16 cellular contexts compared by ENCODE assay signal in the genomic region with DNA sequence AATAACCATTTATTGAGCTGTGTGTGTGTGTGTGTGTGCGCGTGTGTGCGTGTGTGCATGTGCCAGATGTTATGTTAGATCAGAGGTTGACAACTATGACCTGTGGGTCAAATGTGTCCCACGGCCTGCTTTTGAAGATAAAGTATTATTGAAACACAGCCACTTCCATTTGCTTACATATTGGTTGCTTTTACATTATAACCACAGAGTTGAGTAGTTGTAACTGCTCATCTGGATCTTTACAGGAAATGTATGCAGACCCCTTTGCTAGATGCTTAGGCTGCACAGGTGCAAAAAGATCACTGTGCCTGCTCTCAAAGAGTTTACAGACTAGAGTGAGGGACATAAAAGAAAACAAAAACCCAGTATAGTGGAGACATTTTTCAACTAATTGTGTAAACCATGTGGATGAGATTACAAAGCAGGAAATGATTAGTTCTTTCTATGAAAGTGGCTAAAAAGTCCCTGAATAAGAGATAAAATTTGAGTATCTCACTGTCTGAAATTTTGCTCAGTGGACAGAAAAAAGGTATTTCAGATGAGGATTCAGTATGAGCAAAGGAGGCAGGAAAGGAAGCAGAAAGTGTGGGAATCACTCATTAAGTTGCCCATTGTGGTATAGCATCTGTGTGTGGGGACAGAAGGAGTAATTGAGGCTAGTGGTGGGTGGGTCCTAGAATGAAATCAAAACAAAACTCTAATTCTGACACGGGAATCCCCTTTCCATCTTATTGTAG.
DNase-seq lines count a peak whose midpoint lies in the region; ATAC-seq and TF ChIP-seq lines count a peak whose summit lies in the region.
"Had no signal": no experiment of that assay in that cellular context is flagged by ENCODE, and none has a peak within 500 bp of the region (broad histone marks: within the 10 kb centered on the region; RNA-seq: fewer than 3 reads in every experiment).

No MANE protein-coding gene starts in this region.

- H3K36me3 Mint-ChIP-seq in activated CD8-positive, alpha-beta T cell treated with anti-CD3 and anti-CD28 coated beads for 36 hours (ENCODE audit: low read depth), result no peaks in the 10 kb centered on the region
- H3K36me3 Mint-ChIP-seq in activated CD8-positive, alpha-beta T cell treated with anti-CD3 and anti-CD28 coated beads, Interleukin-2, amount 10 ng/mL, durations not matched to agents 7 days and 5 days (ENCODE audit: low read depth), result no peaks in the 10 kb centered on the region
- no peaks in the 10 kb centered on the region for H3K36me3 Mint-ChIP-seq in stimulated activated naive B cell treated with anti-CD40 and anti-IgM and Interleukin-4, amounts not matched to agents 10 μg/mL and 1 μg/mL and 100 μg/mL, for 72 hours
- no peaks in the 10 kb centered on the region for H3K36me3 Mint-ChIP-seq in activated CD4-positive, alpha-beta memory T cell treated with anti-CD3 and anti-CD28 coated beads for 36 hours
- H3K36me3 Mint-ChIP-seq: CD14-positive monocyte had no signal

- H3K4me1 Mint-ChIP-seq in activated CD8-positive, alpha-beta T cell treated with anti-CD3 and anti-CD28 coated beads for 36 hours (ENCODE audit: low read depth), result peaks cover 6% of the 10 kb centered on the region
- no peaks in the 10 kb centered on the region for H3K4me1 Mint-ChIP-seq in activated CD8-positive, alpha-beta T cell treated with anti-CD3 and anti-CD28 coated beads, Interleukin-2, amount 10 ng/mL, durations not matched to agents 7 days and 5 days (ENCODE audit: low read depth)
- peaks cover 11 to 27% of the 10 kb centered on the region in 2 donors for H3K4me1 Mint-ChIP-seq in stimulated activated naive B cell treated with anti-CD40 and anti-IgM and Interleukin-4, amounts not matched to agents 10 μg/mL and 1 μg/mL and 100 μg/mL, for 72 hours
- H3K4me1 Mint-ChIP-seq in activated CD4-positive, alpha-beta memory T cell treated with anti-CD3 and anti-CD28 coated beads for 36 hours (ENCODE audit: low read depth), result no peaks in the 10 kb centered on the region
- H3K4me1 Mint-ChIP-seq: CD14-positive monocyte; central memory CD8-positive, alpha-beta T cell had no signal

- POLR2A ChIA-PET in activated CD8-positive, alpha-beta T cell treated with anti-CD3 and anti-CD28 coated beads for 36 hours (lab: Charles Lee), result no interaction called here
- POLR2A ChIA-PET in activated CD8-positive, alpha-beta T cell treated with anti-CD3 and anti-CD28 coated beads, Interleukin-2, amount 10 ng/mL, durations not matched to agents 7 days and 5 days (lab: Charles Lee), result no interaction called here
- POLR2A ChIA-PET in activated CD4-positive, alpha-beta memory T cell treated with anti-CD3 and anti-CD28 coated beads for 36 hours (lab: Charles Lee), result no interaction called here

- H3K27me3 Mint-ChIP-seq in activated CD8-positive, alpha-beta T cell treated with anti-CD3 and anti-CD28 coated beads for 36 hours, result peaks cover 2% of the 10 kb centered on the region
- H3K27me3 Mint-ChIP-seq in activated CD8-positive, alpha-beta T cell treated with anti-CD3 and anti-CD28 coated beads, Interleukin-2, amount 10 ng/mL, durations not matched to agents 7 days and 5 days (ENCODE audit: low read depth), result no peaks in the 10 kb centered on the region
- no peaks in the 10 kb centered on the region for H3K27me3 Mint-ChIP-seq in stimulated activated naive B cell treated with anti-CD40 and anti-IgM and Interleukin-4, amounts not matched to agents 10 μg/mL and 1 μg/mL and 100 μg/mL, for 72 hours
- peaks cover 2% of the 10 kb centered on the region for H3K27me3 Mint-ChIP-seq in activated CD4-positive, alpha-beta memory T cell treated with anti-CD3 and anti-CD28 coated beads for 36 hours
- H3K27me3 Mint-ChIP-seq: central memory CD8-positive, alpha-beta T cell had no signal

- intact Hi-C loops in activated CD8-positive, alpha-beta T cell treated with anti-CD3 and anti-CD28 coated beads for 36 hours (cut with micrococcal nuclease), result no loop called here
- intact Hi-C loops in activated CD4-positive, alpha-beta memory T cell treated with anti-CD3 and anti-CD28 coated beads for 36 hours (cut with micrococcal nuclease), result no loop called here

- H3K27ac Mint-ChIP-seq in activated CD8-positive, alpha-beta T cell treated with anti-CD3 and anti-CD28 coated beads for 36 hours, result no peak overlapping the region
- no peak overlapping the region for H3K27ac Mint-ChIP-seq in activated CD8-positive, alpha-beta T cell treated with anti-CD3 and anti-CD28 coated beads, Interleukin-2, amount 10 ng/mL, durations not matched to agents 7 days and 5 days
- H3K27ac Mint-ChIP-seq in stimulated activated naive B cell treated with anti-CD40 and anti-IgM and Interleukin-4, amounts not matched to agents 10 μg/mL and 1 μg/mL and 100 μg/mL, for 72 hours, result no peak overlapping the region
- H3K27ac Mint-ChIP-seq in activated CD4-positive, alpha-beta memory T cell treated with anti-CD3 and anti-CD28 coated beads for 36 hours, result no peak overlapping the region
- H3K27ac Mint-ChIP-seq: CD14-positive monocyte; HFFc6; T-helper 1 cell treated with Interleukin-12 subunit alpha and Interleukin-12 subunit beta and Interleukin-4 antibody, amounts not matched to agents 30 μg/mL and 1 μg/mL, for 36 hours had no signal

- peak; percentile 42 for ATAC-seq in activated CD8-positive, alpha-beta T cell treated with anti-CD3 and anti-CD28 coated beads for 36 hours
- ATAC-seq in activated CD8-positive, alpha-beta T cell treated with anti-CD3 and anti-CD28 coated beads, Interleukin-2, amount 10 ng/mL, durations not matched to agents 7 days and 5 days, result no peak
- ATAC-seq in GM19395 (IDR thresholded peaks at IDR 0.05; ENCODE audit: unreplicated experiment), result peak; percentile 63
- peak; percentile 58 for ATAC-seq in HG03045 (IDR thresholded peaks at IDR 0.05; ENCODE audit: unreplicated experiment)
- ATAC-seq in stimulated activated naive B cell treated with anti-CD40 and anti-IgM and Interleukin-4, amounts not matched to agents 10 μg/mL and 1 μg/mL and 100 μg/mL, for 72 hours (replicated peaks), result peak; percentile 69 to 76
- ATAC-seq in GM21723 (IDR thresholded peaks at IDR 0.05; ENCODE audit: unreplicated experiment), result no peak
- ATAC-seq: left colon had no signal

- TF ChIP-seq CTCF in activated CD8-positive, alpha-beta T cell treated with anti-CD3 and anti-CD28 coated beads for 36 hours (IDR thresholded peaks at IDR 0.05), result no peak

- DNase-seq in activated CD8-positive, alpha-beta T cell treated with anti-CD3 and anti-CD28 coated beads for 36 hours, result peak; percentile 1
- DNase-seq in activated CD8-positive, alpha-beta T cell treated with anti-CD3 and anti-CD28 coated beads, Interleukin-2, amount 10 ng/mL, durations not matched to agents 7 days and 5 days, result no peak
- DNase-seq in stimulated activated naive B cell treated with anti-CD40 and anti-IgM and Interleukin-4, amounts not matched to agents 10 μg/mL and 1 μg/mL and 100 μg/mL, for 72 hours, result no peak
- DNase-seq in activated CD4-positive, alpha-beta memory T cell treated with anti-CD3 and anti-CD28 coated beads for 36 hours, result no peak
- DNase-seq in DMS153 (lab: John Stamatoyannopoulos, UW), result no peak
- DNase-seq: 8988T, HFFc6, left colon, NCI-H1105, NCI-H2171 treated with DMSO at 0.1 percent for 48 hours had no signal

- H3K4me3 Mint-ChIP-seq in activated CD8-positive, alpha-beta T cell treated with anti-CD3 and anti-CD28 coated beads for 36 hours, result no peak overlapping the region
- no peak overlapping the region for H3K4me3 Mint-ChIP-seq in activated CD8-positive, alpha-beta T cell treated with anti-CD3 and anti-CD28 coated beads, Interleukin-2, amount 10 ng/mL, durations not matched to agents 7 days and 5 days
- no peak overlapping the region for H3K4me3 Mint-ChIP-seq in stimulated activated naive B cell treated with anti-CD40 and anti-IgM and Interleukin-4, amounts not matched to agents 10 μg/mL and 1 μg/mL and 100 μg/mL, for 72 hours
- H3K4me3 Mint-ChIP-seq in activated CD4-positive, alpha-beta memory T cell treated with anti-CD3 and anti-CD28 coated beads for 36 hours, result no peak overlapping the region
- H3K4me3 Mint-ChIP-seq: CD14-positive monocyte; central memory CD8-positive, alpha-beta T cell; HFFc6; T-helper 1 cell treated with Interleukin-12 subunit alpha and Interleukin-12 subunit beta and Interleukin-4 antibody, amounts not matched to agents 30 μg/mL and 1 μg/mL, for 36 hours had no signal

- no peaks in the 10 kb centered on the region for H3K9me3 Mint-ChIP-seq in activated CD8-positive, alpha-beta T cell treated with anti-CD3 and anti-CD28 coated beads for 36 hours
- no peaks in the 10 kb centered on the region for H3K9me3 Mint-ChIP-seq in activated CD8-positive, alpha-beta T cell treated with anti-CD3 and anti-CD28 coated beads, Interleukin-2, amount 10 ng/mL, durations not matched to agents 7 days and 5 days (ENCODE audit: insufficient read depth)
- peaks cover 0 to 1% of the 10 kb centered on the region in 2 donors for H3K9me3 Mint-ChIP-seq in stimulated activated naive B cell treated with anti-CD40 and anti-IgM and Interleukin-4, amounts not matched to agents 10 μg/mL and 1 μg/mL and 100 μg/mL, for 72 hours
- no peaks in the 10 kb centered on the region for H3K9me3 Mint-ChIP-seq in activated CD4-positive, alpha-beta memory T cell treated with anti-CD3 and anti-CD28 coated beads for 36 hours
- H3K9me3 Mint-ChIP-seq: central memory CD8-positive, alpha-beta T cell; HFFc6; T-helper 1 cell treated with Interleukin-12 subunit alpha and Interleukin-12 subunit beta and Interleukin-4 antibody, amounts not matched to agents 30 μg/mL and 1 μg/mL, for 36 hours had no signal

- CTCF ChIA-PET in activated CD8-positive, alpha-beta T cell treated with anti-CD3 and anti-CD28 coated beads for 36 hours (lab: Charles Lee), result no interaction called here
- CTCF ChIA-PET in activated CD8-positive, alpha-beta T cell treated with anti-CD3 and anti-CD28 coated beads, Interleukin-2, amount 10 ng/mL, durations not matched to agents 7 days and 5 days (lab: Charles Lee), result no interaction called here
- CTCF ChIA-PET in activated CD4-positive, alpha-beta memory T cell treated with anti-CD3 and anti-CD28 coated beads for 36 hours (lab: Charles Lee), result no interaction called here

Comparison
In these comparisons a context has a peak if more than half of its experiments do, and no peak if none do; other contexts are left out.
1. ATAC-seq: peak in activated CD8-positive, alpha-beta T cell treated with anti-CD3 and anti-CD28 coated beads for 36 hours (single experiment), GM19395 (single experiment), HG03045 (single experiment) and stimulated activated naive B cell treated with anti-CD40 and anti-IgM and Interleukin-4, amounts not matched to agents 10 μg/mL and 1 μg/mL and 100 μg/mL, for 72 hours (2 of 2); none in activated CD8-positive, alpha-beta T cell treated with anti-CD3 and anti-CD28 coated beads, Interleukin-2, amount 10 ng/mL, durations not matched to agents 7 days and 5 days (single experiment) and GM21723 (single experiment).